2 cellular contexts compared by ENCODE assay signal in genomic region chr14:55272922-55273321, GRCh38.
TF ChIP-seq lines count a peak whose summit lies in the region.

No MANE protein-coding gene starts in this region.

TF ChIP-seq in SK-N-SH, 30 proteins besides CTCF, POLR2A, EP300 and RAD21 (continued from another document):
- no peak for TF ChIP-seq PBX3 (IDR thresholded peaks at IDR 0.05)
- TF ChIP-seq MXI1 (IDR thresholded peaks at IDR 0.05; ENCODE audit: low read depth, low read length) = no peak
- no peak for TF ChIP-seq GABPA (IDR thresholded peaks at IDR 0.05; ENCODE audit: low read depth)
- TF ChIP-seq FOXM1 (IDR thresholded peaks at IDR 0.05; ENCODE audit: low read depth) = no peak
- no peak for TF ChIP-seq POLR2AphosphoS5 (IDR thresholded peaks at IDR 0.05; ENCODE audit: low read depth, low read length)

TF ChIP-seq in SK-N-SH treated with all-trans-retinoic acid at 6 μM for 48 hours, 23 proteins besides CTCF, POLR2A, EP300 and RAD21 (continued from another document):
- no peak for TF ChIP-seq CREB5 (CRISPR knock-in tag; IDR thresholded peaks at IDR 0.05; ENCODE audit: low read depth)
- no peak for TF ChIP-seq SNAI2 (CRISPR knock-in tag; IDR thresholded peaks at IDR 0.05)
- TF ChIP-seq RARB (CRISPR knock-in tag; IDR thresholded peaks at IDR 0.05) = no peak
